In the genomic region with DNA sequence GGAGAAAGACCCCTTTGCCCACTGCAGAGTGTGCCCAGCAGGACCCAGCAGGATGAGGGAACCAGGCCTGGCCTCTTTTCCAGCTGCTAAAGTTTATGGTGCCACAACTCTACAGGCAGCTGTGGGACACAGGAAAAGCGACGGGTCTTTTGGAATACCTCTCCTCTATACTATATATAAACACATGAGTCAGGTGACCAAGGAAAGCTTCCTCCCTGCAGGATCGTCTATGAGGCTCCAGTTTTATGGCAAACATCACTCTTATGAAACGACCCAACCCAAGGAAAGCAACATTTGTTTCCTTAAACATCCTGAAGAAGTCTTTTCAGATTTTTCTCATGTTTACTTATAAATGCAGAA, we compare ENCODE assay signal across 10 cellular contexts.
A peak's percentile ranks its signal among the peaks of the same experiment; 100 is the strongest.
DNase-seq lines count a peak whose midpoint lies in the region; ATAC-seq and TF ChIP-seq lines count a peak whose summit lies in the region.
"Had no signal": no experiment of that assay in that cellular context is flagged by ENCODE, and none has a peak within 500 bp of the region (broad histone marks: within the 10 kb centered on the region; RNA-seq: fewer than 3 reads in every experiment).

No MANE protein-coding gene starts in this region.

- H3K36me3 ChIP-seq in mucosa of descending colon (ENCODE audit: low read depth) (no peaks in the 10 kb centered on the region), suprapubic skin (no peaks in the 10 kb centered on the region)

- peak; percentile 42 for DNase-seq in M059J (ENCODE audit: low read depth)
- DNase-seq in coronary artery (ENCODE audit: low spot score), result no peak
- peak in 1 of 3 donors; percentile 45 for DNase-seq in mucosa of descending colon
- peak in 1 of 2 donors; percentile 49 for DNase-seq in suprapubic skin (ENCODE audit: low spot score in 2 of 2)
- DNase-seq in kidney tubule cell (ENCODE audit: low spot score), result no peak
- DNase-seq in GF-D8 (lab: John Stamatoyannopoulos, UW), result no peak
- DNase-seq in NCI-H2107 (lab: John Stamatoyannopoulos, UW), result no peak
- DNase-seq: nucleus accumbens had no signal

- H3K4me3 ChIP-seq in coronary artery (peak overlapping the region; percentile 75), mucosa of descending colon (no peak overlapping the region), suprapubic skin (peak overlapping the region; percentile 59)

- intact Hi-C loops in mucosa of descending colon (cut with DNase I, micrococcal nuclease), result loop anchor here (5.0 to 10.0 kb wide), 2 partner anchors 93 to 121 kb away; no protein-coding TSS in a partner anchor

- no peaks in the 10 kb centered on the region for H3K27me3 ChIP-seq in suprapubic skin

- TF ChIP-seq CTCF in coronary artery (IDR thresholded peaks at IDR 0.05) (no peak), mucosa of descending colon (IDR thresholded peaks at IDR 0.05) (no peak), suprapubic skin (IDR thresholded peaks at IDR 0.05) (no peak)

- TF ChIP-seq EP300 in suprapubic skin (IDR thresholded peaks at IDR 0.05), result no peak

- TF ChIP-seq POLR2A in suprapubic skin (IDR thresholded peaks at IDR 0.05), result no peak

- WGBS in suprapubic skin, result 20% methylated on average over 4 of the region's 4 CpGs

- ATAC-seq in mucosa of descending colon (peak; percentile 54), GM18861 (IDR thresholded peaks at IDR 0.05; ENCODE audit: unreplicated experiment) (no peak)
- ATAC-seq: WTC11 had no signal

- H3K4me1 ChIP-seq in mucosa of descending colon (ENCODE audit: low read depth), result peaks cover 30% of the 10 kb centered on the region
- peaks cover 71% of the 10 kb centered on the region for H3K4me1 ChIP-seq in suprapubic skin

- H3K9me3 ChIP-seq in mucosa of descending colon (no peaks in the 10 kb centered on the region), suprapubic skin (no peaks in the 10 kb centered on the region)

- H3K27ac ChIP-seq in coronary artery, result peak overlapping the region; percentile 44 to 70
- peak overlapping the region; percentile 92 for H3K27ac ChIP-seq in suprapubic skin
